Comparison of ENCODE assay signal across 18 cellular contexts in the genomic region with DNA sequence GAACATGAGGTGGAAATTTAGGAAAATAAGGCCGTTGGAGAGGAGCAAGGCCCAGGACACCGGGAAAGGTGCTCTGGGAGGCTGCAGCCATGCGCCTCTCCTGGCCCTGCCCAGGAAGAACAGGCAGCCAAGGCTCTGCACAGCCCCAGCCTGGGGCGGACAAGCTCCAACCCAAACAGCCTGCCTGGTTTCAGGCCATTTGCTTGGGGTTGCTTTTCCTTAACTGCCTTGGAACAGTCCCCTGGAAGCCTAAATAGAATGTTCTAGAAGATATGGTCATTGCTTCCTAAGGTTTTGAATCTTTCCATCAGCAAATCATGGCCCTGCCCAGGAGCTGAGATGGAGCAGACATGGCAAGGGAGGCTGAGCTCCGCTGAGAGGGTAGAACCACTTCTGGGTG. TPM values are rescaled to one million over a fixed set of nuclear protein-coding genes. Genes with fewer than 3 reads are reported as not detected.
DNase-seq lines count a peak whose midpoint lies in the region; ATAC-seq and TF ChIP-seq lines count a peak whose summit lies in the region.
"Had no signal": no experiment of that assay in that cellular context is flagged by ENCODE, and none has a peak within 500 bp of the region (broad histone marks: within the 10 kb centered on the region; RNA-seq: fewer than 3 reads in every experiment).

No MANE protein-coding gene starts in this region.

- H3K36me3 ChIP-seq in breast epithelium = no peaks in the 10 kb centered on the region
- no peaks in the 10 kb centered on the region for H3K36me3 ChIP-seq in hepatocyte (replicated peaks; ENCODE audit: insufficient read depth, low read depth)

- no peaks in the 10 kb centered on the region for H3K9me2 ChIP-seq in hepatocyte (replicated peaks; ENCODE audit: insufficient read depth)

- 69% methylated on average over 5 of the region's 5 CpGs for WGBS in right cardiac atrium
- 92% methylated on average over 5 of the region's 5 CpGs for WGBS in hepatocyte (ENCODE audit: low lambda C conversion rate, missing lambda C conversion rate)

- no peak overlapping the region for H2AFZ ChIP-seq in hepatocyte

- H3K4me3 ChIP-seq in right cardiac atrium (ENCODE audit: low read length) (no peak overlapping the region), breast epithelium (no peak overlapping the region), hepatocyte (no peak overlapping the region)

- peak overlapping the region; percentile 21 for H3K27ac Mint-ChIP-seq in activated T-helper 1 cell treated with anti-CD3 and anti-CD28 coated beads, Interleukin-12 subunit alpha, Interleukin-12 subunit beta, Interleukin-2, Interleukin-4 antibody, amounts not matched to agents 30 ng/mL and 10 ng/mL and 1 ng/mL, durations not matched to agents 14 hours and 24 hours and 36 hours
- peak overlapping the region; percentile 29 for H3K27ac Mint-ChIP-seq in stimulated activated effector memory CD8-positive, alpha-beta T cell treated with anti-CD3 and anti-CD28 coated beads, Interleukin-12 subunit alpha, Interleukin-12 subunit beta, amount 100 ng/mL, for 72 hours
- H3K27ac Mint-ChIP-seq in stimulated activated naive CD8-positive, alpha-beta T cell treated with anti-CD3 and anti-CD28 coated beads, Interleukin-15, amount 100 ng/mL, for 72 hours = no peak overlapping the region
- no peak overlapping the region for H3K27ac Mint-ChIP-seq in stimulated activated memory B cell treated with anti-CD40 and anti-IgM and Interleukin-4, amounts not matched to agents 10 μg/mL and 1 μg/mL and 100 μg/mL, for 72 hours

- TF ChIP-seq CTCF in breast epithelium (IDR thresholded peaks at IDR 0.05) = no peak
- no peak for TF ChIP-seq CTCF in hepatocyte (IDR thresholded peaks at IDR 0.05; ENCODE audit: poor library complexity)

- no peaks in the 10 kb centered on the region for H3K4me1 Mint-ChIP-seq in activated T-helper 1 cell treated with anti-CD3 and anti-CD28 coated beads, Interleukin-12 subunit alpha, Interleukin-12 subunit beta, Interleukin-2, Interleukin-4 antibody, amounts not matched to agents 30 ng/mL and 10 ng/mL and 1 ng/mL, durations not matched to agents 14 hours and 24 hours and 36 hours (ENCODE audit: low read depth)
- peaks cover 8% of the 10 kb centered on the region for H3K4me1 Mint-ChIP-seq in stimulated activated effector memory CD8-positive, alpha-beta T cell treated with anti-CD3 and anti-CD28 coated beads, Interleukin-12 subunit alpha, Interleukin-12 subunit beta, amount 100 ng/mL, for 72 hours
- H3K4me1 Mint-ChIP-seq in stimulated activated naive CD8-positive, alpha-beta T cell treated with anti-CD3 and anti-CD28 coated beads, Interleukin-15, amount 100 ng/mL, for 72 hours = no peaks in the 10 kb centered on the region
- H3K4me1 Mint-ChIP-seq in stimulated activated memory B cell treated with anti-CD40 and anti-IgM and Interleukin-4, amounts not matched to agents 10 μg/mL and 1 μg/mL and 100 μg/mL, for 72 hours = peaks cover 11% of the 10 kb centered on the region

- H3K27ac ChIP-seq in right cardiac atrium (ENCODE audit: low read length) (no peak overlapping the region), breast epithelium (no peak overlapping the region), hepatocyte (no peak overlapping the region)

- intact Hi-C loops in activated T-helper 1 cell treated with anti-CD3 and anti-CD28 coated beads, Interleukin-12 subunit alpha, Interleukin-12 subunit beta, Interleukin-2, Interleukin-4 antibody, amounts not matched to agents 30 ng/mL and 10 ng/mL and 1 ng/mL, durations not matched to agents 14 hours and 24 hours and 36 hours (cut with micrococcal nuclease) = no loop called here
- intact Hi-C loops in right cardiac atrium (cut with DNase I) (loop anchor here in 1 of 4 donors (10.0 kb wide), 1 partner anchor 90 kb away; no protein-coding TSS in a partner anchor), breast epithelium (cut with DNase I; ENCODE audit: low total_unique reads) (no loop called here)

- no peaks in the 10 kb centered on the region for H4K20me1 ChIP-seq in hepatocyte (ENCODE audit: insufficient read depth, poor library complexity, severe bottlenecking)

- H3K27me3 Mint-ChIP-seq in activated T-helper 1 cell treated with anti-CD3 and anti-CD28 coated beads, Interleukin-12 subunit alpha, Interleukin-12 subunit beta, Interleukin-2, Interleukin-4 antibody, amounts not matched to agents 30 ng/mL and 10 ng/mL and 1 ng/mL, durations not matched to agents 14 hours and 24 hours and 36 hours (ENCODE audit: insufficient read depth) = peaks cover 9% of the 10 kb centered on the region
- H3K27me3 Mint-ChIP-seq in stimulated activated naive CD8-positive, alpha-beta T cell treated with anti-CD3 and anti-CD28 coated beads, Interleukin-15, amount 100 ng/mL, for 72 hours = peaks cover 25% of the 10 kb centered on the region
- peaks cover 32% of the 10 kb centered on the region for H3K27me3 Mint-ChIP-seq in stimulated activated memory B cell treated with anti-CD40 and anti-IgM and Interleukin-4, amounts not matched to agents 10 μg/mL and 1 μg/mL and 100 μg/mL, for 72 hours

- H3K9me3 ChIP-seq in right cardiac atrium (ENCODE audit: control insufficient read depth, low read length) = no peaks in the 10 kb centered on the region
- no peaks in the 10 kb centered on the region for H3K9me3 ChIP-seq in breast epithelium
- H3K9me3 ChIP-seq in hepatocyte (ENCODE audit: low read depth) = no peaks in the 10 kb centered on the region

- H3K36me3 Mint-ChIP-seq in activated T-helper 1 cell treated with anti-CD3 and anti-CD28 coated beads, Interleukin-12 subunit alpha, Interleukin-12 subunit beta, Interleukin-2, Interleukin-4 antibody, amounts not matched to agents 30 ng/mL and 10 ng/mL and 1 ng/mL, durations not matched to agents 14 hours and 24 hours and 36 hours (ENCODE audit: low read depth) = no peaks in the 10 kb centered on the region
- no peaks in the 10 kb centered on the region for H3K36me3 Mint-ChIP-seq in stimulated activated effector memory CD8-positive, alpha-beta T cell treated with anti-CD3 and anti-CD28 coated beads, Interleukin-12 subunit alpha, Interleukin-12 subunit beta, amount 100 ng/mL, for 72 hours
- H3K36me3 Mint-ChIP-seq in stimulated activated memory B cell treated with anti-CD40 and anti-IgM and Interleukin-4, amounts not matched to agents 10 μg/mL and 1 μg/mL and 100 μg/mL, for 72 hours = no peaks in the 10 kb centered on the region

- TF ChIP-seq POLR2A in breast epithelium (IDR thresholded peaks at IDR 0.05) = no peak

- no peak for DNase-seq in activated T-helper 1 cell treated with anti-CD3 and anti-CD28 coated beads, Interleukin-12 subunit alpha, Interleukin-12 subunit beta, Interleukin-2, Interleukin-4 antibody, amounts not matched to agents 30 ng/mL and 10 ng/mL and 1 ng/mL, durations not matched to agents 14 hours and 24 hours and 36 hours (ENCODE audit: low spot score)
- DNase-seq in ecto neural progenitor cell (ENCODE audit: low spot score) (peak; percentile 24), right cardiac atrium (peak; percentile 48 to 83 (median 73)), breast epithelium (ENCODE audit: low spot score in 2 of 2) (no peak), hepatocyte (ENCODE audit: low spot score) (no peak)
- peak in 1 of 2 donors; percentile 33 for DNase-seq in stimulated activated effector memory CD8-positive, alpha-beta T cell treated with anti-CD3 and anti-CD28 coated beads, Interleukin-12 subunit alpha, Interleukin-12 subunit beta, amount 100 ng/mL, for 72 hours (ENCODE audit: low spot score in 2 of 2)
- no peak for DNase-seq in stimulated activated naive CD8-positive, alpha-beta T cell treated with anti-CD3 and anti-CD28 coated beads, Interleukin-15, amount 100 ng/mL, for 72 hours
- DNase-seq: DMS79; KBM-7; NCI-H1105 treated with DMSO at 0.1 percent for 48 hours; NCI-H1694; NCI-H2081 treated with DMSO at 0.1 percent for 48 hours; NCI-H446 treated with DMSO at 0.1 percent for 48 hours; NCI-H69; NK-92 treated with Interleukin-12 subunit alpha and Interleukin-12 subunit beta, amount 100 ng/mL, for 24 hours; SHP77 had no signal

- no peak overlapping the region for H3K4me2 ChIP-seq in hepatocyte

- no peaks in the 10 kb centered on the region for H3K79me2 ChIP-seq in hepatocyte

- H3K27me3 ChIP-seq in right cardiac atrium (ENCODE audit: control insufficient read depth, insufficient read depth) = no peaks in the 10 kb centered on the region
- no peaks in the 10 kb centered on the region for H3K27me3 ChIP-seq in breast epithelium
- no peaks in the 10 kb centered on the region for H3K27me3 ChIP-seq in hepatocyte

- no peak overlapping the region for H3K4me3 Mint-ChIP-seq in activated T-helper 1 cell treated with anti-CD3 and anti-CD28 coated beads, Interleukin-12 subunit alpha, Interleukin-12 subunit beta, Interleukin-2, Interleukin-4 antibody, amounts not matched to agents 30 ng/mL and 10 ng/mL and 1 ng/mL, durations not matched to agents 14 hours and 24 hours and 36 hours
- H3K4me3 Mint-ChIP-seq in stimulated activated effector memory CD8-positive, alpha-beta T cell treated with anti-CD3 and anti-CD28 coated beads, Interleukin-12 subunit alpha, Interleukin-12 subunit beta, amount 100 ng/mL, for 72 hours = no peak overlapping the region
- no peak overlapping the region for H3K4me3 Mint-ChIP-seq in stimulated activated naive CD8-positive, alpha-beta T cell treated with anti-CD3 and anti-CD28 coated beads, Interleukin-15, amount 100 ng/mL, for 72 hours
- H3K4me3 Mint-ChIP-seq in stimulated activated memory B cell treated with anti-CD40 and anti-IgM and Interleukin-4, amounts not matched to agents 10 μg/mL and 1 μg/mL and 100 μg/mL, for 72 hours = no peak overlapping the region

- ATAC-seq in right cardiac atrium = peak; percentile 86 to 92
- no peak for ATAC-seq in stimulated activated effector memory CD8-positive, alpha-beta T cell treated with anti-CD3 and anti-CD28 coated beads, Interleukin-12 subunit alpha, Interleukin-12 subunit beta, amount 100 ng/mL, for 72 hours
- no peak for ATAC-seq in stimulated activated naive CD8-positive, alpha-beta T cell treated with anti-CD3 and anti-CD28 coated beads, Interleukin-15, amount 100 ng/mL, for 72 hours
- no peak for ATAC-seq in stimulated activated memory B cell treated with anti-CD40 and anti-IgM and Interleukin-4, amounts not matched to agents 10 μg/mL and 1 μg/mL and 100 μg/mL, for 72 hours

- H3K4me1 ChIP-seq in right cardiac atrium (ENCODE audit: control insufficient read depth, insufficient read depth, low read length) (peaks cover 13% of the 10 kb centered on the region), breast epithelium (peaks cover 0 to 10% of the 10 kb centered on the region in 2 donors), hepatocyte (ENCODE audit: insufficient read depth) (no peaks in the 10 kb centered on the region)

- no peaks in the 10 kb centered on the region for H3K9me3 Mint-ChIP-seq in activated T-helper 1 cell treated with anti-CD3 and anti-CD28 coated beads, Interleukin-12 subunit alpha, Interleukin-12 subunit beta, Interleukin-2, Interleukin-4 antibody, amounts not matched to agents 30 ng/mL and 10 ng/mL and 1 ng/mL, durations not matched to agents 14 hours and 24 hours and 36 hours
- H3K9me3 Mint-ChIP-seq in stimulated activated effector memory CD8-positive, alpha-beta T cell treated with anti-CD3 and anti-CD28 coated beads, Interleukin-12 subunit alpha, Interleukin-12 subunit beta, amount 100 ng/mL, for 72 hours = peaks cover 5% of the 10 kb centered on the region
- H3K9me3 Mint-ChIP-seq in stimulated activated naive CD8-positive, alpha-beta T cell treated with anti-CD3 and anti-CD28 coated beads, Interleukin-15, amount 100 ng/mL, for 72 hours = peaks cover 0 to 7% of the 10 kb centered on the region in 2 donors
- peaks cover 6% of the 10 kb centered on the region for H3K9me3 Mint-ChIP-seq in stimulated activated memory B cell treated with anti-CD40 and anti-IgM and Interleukin-4, amounts not matched to agents 10 μg/mL and 1 μg/mL and 100 μg/mL, for 72 hours

RNA-seq across cellular contexts. Expression of a gene that starts 11.0 kb away (rescaled TPM):
- 0.20 and 0.23 TPM in 2 replicates for total RNA-seq in activated T-helper 1 cell treated with anti-CD3 and anti-CD28 coated beads, Interleukin-12 subunit alpha, Interleukin-12 subunit beta, Interleukin-2, Interleukin-4 antibody, amounts not matched to agents 30 ng/mL and 10 ng/mL and 1 ng/mL, durations not matched to agents 14 hours and 24 hours and 36 hours
- 10 to 100 TPM; 20.3 to 23.8 (median 22.1) TPM for total RNA-seq in right cardiac atrium
- polyA plus RNA-seq in right cardiac atrium = 9.9 TPM
- 10 to 100 TPM in 1 of 3 donors, 1 to 10 TPM in 2; 8.5 to 17.3 (median 9.5) TPM for total RNA-seq in breast epithelium
- 6.5 and 10.2 TPM in 2 replicates for total RNA-seq in hepatocyte
- polyA plus RNA-seq in hepatocyte = 8.5 and 9.0 TPM in 2 replicates

RNA-seq across cellular contexts. Expression of a gene that starts 29.5 kb away (rescaled TPM):
- not detected in 2 replicates for total RNA-seq in activated T-helper 1 cell treated with anti-CD3 and anti-CD28 coated beads, Interleukin-12 subunit alpha, Interleukin-12 subunit beta, Interleukin-2, Interleukin-4 antibody, amounts not matched to agents 30 ng/mL and 10 ng/mL and 1 ng/mL, durations not matched to agents 14 hours and 24 hours and 36 hours
- total RNA-seq in right cardiac atrium = not detected
- not detected for polyA plus RNA-seq in right cardiac atrium
- not detected for total RNA-seq in breast epithelium
- total RNA-seq in hepatocyte = not detected in 2 replicates
- not detected in 2 replicates for polyA plus RNA-seq in hepatocyte
- total RNA-seq: H4 had no signal

Comparison
In these comparisons a context has a peak if more than half of its experiments do, and no peak if none do; other contexts are left out.
1. DNase-seq: peak in ecto neural progenitor cell (single experiment) and right cardiac atrium (3 of 3); none in activated T-helper 1 cell treated with anti-CD3 and anti-CD28 coated beads, Interleukin-12 subunit alpha, Interleukin-12 subunit beta, Interleukin-2, Interleukin-4 antibody, amounts not matched to agents 30 ng/mL and 10 ng/mL and 1 ng/mL, durations not matched to agents 14 hours and 24 hours and 36 hours (single experiment), breast epithelium (0 of 2), hepatocyte (single experiment) and stimulated activated naive CD8-positive, alpha-beta T cell treated with anti-CD3 and anti-CD28 coated beads, Interleukin-15, amount 100 ng/mL, for 72 hours (0 of 2).
2. H3K27ac Mint-ChIP-seq: peak in activated T-helper 1 cell treated with anti-CD3 and anti-CD28 coated beads, Interleukin-12 subunit alpha, Interleukin-12 subunit beta, Interleukin-2, Interleukin-4 antibody, amounts not matched to agents 30 ng/mL and 10 ng/mL and 1 ng/mL, durations not matched to agents 14 hours and 24 hours and 36 hours (single experiment) and stimulated activated effector memory CD8-positive, alpha-beta T cell treated with anti-CD3 and anti-CD28 coated beads, Interleukin-12 subunit alpha, Interleukin-12 subunit beta, amount 100 ng/mL, for 72 hours (single experiment); none in stimulated activated naive CD8-positive, alpha-beta T cell treated with anti-CD3 and anti-CD28 coated beads, Interleukin-15, amount 100 ng/mL, for 72 hours (0 of 2) and stimulated activated memory B cell treated with anti-CD40 and anti-IgM and Interleukin-4, amounts not matched to agents 10 μg/mL and 1 μg/mL and 100 μg/mL, for 72 hours (single experiment).
3. ATAC-seq: peak in right cardiac atrium (2 of 2); none in stimulated activated effector memory CD8-positive, alpha-beta T cell treated with anti-CD3 and anti-CD28 coated beads, Interleukin-12 subunit alpha, Interleukin-12 subunit beta, amount 100 ng/mL, for 72 hours (single experiment), stimulated activated naive CD8-positive, alpha-beta T cell treated with anti-CD3 and anti-CD28 coated beads, Interleukin-15, amount 100 ng/mL, for 72 hours (single experiment) and stimulated activated memory B cell treated with anti-CD40 and anti-IgM and Interleukin-4, amounts not matched to agents 10 μg/mL and 1 μg/mL and 100 μg/mL, for 72 hours (single experiment).